1 cellular context compared by ENCODE assay signal in the genomic region with DNA sequence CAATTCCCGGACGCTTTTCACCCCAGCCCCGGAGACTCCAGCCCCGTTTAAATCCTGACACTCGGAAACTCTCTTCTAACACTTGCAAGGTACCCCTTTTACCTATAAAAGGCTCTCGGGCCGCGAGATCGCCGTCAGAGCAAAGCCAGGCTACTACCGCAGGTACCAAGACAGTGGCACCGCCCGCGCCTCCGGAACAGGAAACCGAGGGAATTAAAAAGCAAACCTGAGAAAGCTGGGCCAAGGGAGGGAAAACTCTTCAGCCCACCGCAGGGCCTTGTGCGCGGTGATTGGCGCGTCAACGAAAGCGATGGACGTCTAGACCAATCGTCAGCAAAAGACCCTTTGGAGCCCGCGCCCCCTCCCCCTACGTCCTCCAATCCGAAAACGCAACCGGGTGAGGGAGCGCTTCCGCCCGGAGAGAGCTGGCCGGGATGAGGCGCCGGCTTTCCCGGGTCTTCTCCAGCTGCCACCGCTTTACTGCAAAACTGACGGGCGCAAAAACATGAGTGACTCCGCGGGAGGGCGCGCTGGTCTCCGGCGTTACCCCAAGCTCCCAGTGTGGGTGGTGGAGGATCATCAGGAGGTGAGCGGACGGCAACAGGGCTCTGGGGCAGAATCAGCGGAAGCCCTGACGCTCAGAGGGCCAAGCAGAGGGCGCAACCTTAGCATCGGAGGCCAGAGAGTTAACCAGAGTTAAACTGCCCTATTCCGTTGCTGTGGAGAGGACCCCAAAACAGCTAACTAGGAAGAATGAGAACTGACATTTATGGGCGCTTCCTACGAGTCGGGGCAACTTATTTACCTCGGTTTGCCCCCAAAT.
A peak's percentile ranks its signal among the peaks of the same experiment; 100 is the strongest.
TF ChIP-seq lines count a peak whose summit lies in the region.

Gene C5orf22, plus strand, starts transcription at position 414 of the 823 bp plus-strand sequence. Its CDS starts 92 bp downstream, at position 506.
A gene with protein sequence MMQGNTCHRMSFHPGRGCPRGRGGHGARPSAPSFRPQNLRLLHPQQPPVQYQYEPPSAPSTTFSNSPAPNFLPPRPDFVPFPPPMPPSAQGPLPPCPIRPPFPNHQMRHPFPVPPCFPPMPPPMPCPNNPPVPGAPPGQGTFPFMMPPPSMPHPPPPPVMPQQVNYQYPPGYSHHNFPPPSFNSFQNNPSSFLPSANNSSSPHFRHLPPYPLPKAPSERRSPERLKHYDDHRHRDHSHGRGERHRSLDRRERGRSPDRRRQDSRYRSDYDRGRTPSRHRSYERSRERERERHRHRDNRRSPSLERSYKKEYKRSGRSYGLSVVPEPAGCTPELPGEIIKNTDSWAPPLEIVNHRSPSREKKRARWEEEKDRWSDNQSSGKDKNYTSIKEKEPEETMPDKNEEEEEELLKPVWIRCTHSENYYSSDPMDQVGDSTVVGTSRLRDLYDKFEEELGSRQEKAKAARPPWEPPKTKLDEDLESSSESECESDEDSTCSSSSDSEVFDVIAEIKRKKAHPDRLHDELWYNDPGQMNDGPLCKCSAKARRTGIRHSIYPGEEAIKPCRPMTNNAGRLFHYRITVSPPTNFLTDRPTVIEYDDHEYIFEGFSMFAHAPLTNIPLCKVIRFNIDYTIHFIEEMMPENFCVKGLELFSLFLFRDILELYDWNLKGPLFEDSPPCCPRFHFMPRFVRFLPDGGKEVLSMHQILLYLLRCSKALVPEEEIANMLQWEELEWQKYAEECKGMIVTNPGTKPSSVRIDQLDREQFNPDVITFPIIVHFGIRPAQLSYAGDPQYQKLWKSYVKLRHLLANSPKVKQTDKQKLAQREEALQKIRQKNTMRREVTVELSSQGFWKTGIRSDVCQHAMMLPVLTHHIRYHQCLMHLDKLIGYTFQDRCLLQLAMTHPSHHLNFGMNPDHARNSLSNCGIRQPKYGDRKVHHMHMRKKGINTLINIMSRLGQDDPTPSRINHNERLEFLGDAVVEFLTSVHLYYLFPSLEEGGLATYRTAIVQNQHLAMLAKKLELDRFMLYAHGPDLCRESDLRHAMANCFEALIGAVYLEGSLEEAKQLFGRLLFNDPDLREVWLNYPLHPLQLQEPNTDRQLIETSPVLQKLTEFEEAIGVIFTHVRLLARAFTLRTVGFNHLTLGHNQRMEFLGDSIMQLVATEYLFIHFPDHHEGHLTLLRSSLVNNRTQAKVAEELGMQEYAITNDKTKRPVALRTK (N-terminal part only) (minus strand): TSS at position 206 of the 823 bp plus-strand sequence. CDS start 3,034 bp downstream, outside the sequence.

TF ChIP-seq in K562, 482 proteins besides CTCF, POLR2A, EP300 and RAD21 (continued from another document and continues in another):
- TF ChIP-seq CHCHD3 (CRISPR knock-in tag; IDR thresholded peaks at IDR 0.05) = no peak
- peak; percentile 87 for TF ChIP-seq PHF8 (IDR thresholded peaks at IDR 0.05; ENCODE audit: borderline replicate concordance, low read length)
- peak; percentile 55; the same call in 1 of the 2 replicates for TF ChIP-seq HLTF (IDR thresholded peaks at IDR 0.05)
- TF ChIP-seq PKNOX1 (IDR thresholded peaks at IDR 0.05) = peak; percentile 99
- TF ChIP-seq SMARCB1 (IDR thresholded peaks at IDR 0.05; ENCODE audit: insufficient read length, low read depth) = no peak
- no peak for TF ChIP-seq ZBTB43 (CRISPR knock-in tag; IDR thresholded peaks at IDR 0.05)
- TF ChIP-seq SMARCA4 (IDR thresholded peaks at IDR 0.05) = no peak; the same call in 1 of the 2 replicates
- no peak for TF ChIP-seq PURB (CRISPR knock-in tag; IDR thresholded peaks at IDR 0.05; ENCODE audit: low read depth)
- no peak for TF ChIP-seq KAT2B (IDR thresholded peaks at IDR 0.05; ENCODE audit: low read depth, low read length)
- no peak for TF ChIP-seq HOMEZ (CRISPR knock-in tag; IDR thresholded peaks at IDR 0.05)
- no peak for TF ChIP-seq ZBTB26 (CRISPR knock-in tag; IDR thresholded peaks at IDR 0.05)
- TF ChIP-seq OTX1 (CRISPR knock-in tag; IDR thresholded peaks at IDR 0.05) = no peak
- TF ChIP-seq CREM (IDR thresholded peaks at IDR 0.05; ENCODE audit: low read depth) = peak; percentile 82
- TF ChIP-seq, protein P1, sequence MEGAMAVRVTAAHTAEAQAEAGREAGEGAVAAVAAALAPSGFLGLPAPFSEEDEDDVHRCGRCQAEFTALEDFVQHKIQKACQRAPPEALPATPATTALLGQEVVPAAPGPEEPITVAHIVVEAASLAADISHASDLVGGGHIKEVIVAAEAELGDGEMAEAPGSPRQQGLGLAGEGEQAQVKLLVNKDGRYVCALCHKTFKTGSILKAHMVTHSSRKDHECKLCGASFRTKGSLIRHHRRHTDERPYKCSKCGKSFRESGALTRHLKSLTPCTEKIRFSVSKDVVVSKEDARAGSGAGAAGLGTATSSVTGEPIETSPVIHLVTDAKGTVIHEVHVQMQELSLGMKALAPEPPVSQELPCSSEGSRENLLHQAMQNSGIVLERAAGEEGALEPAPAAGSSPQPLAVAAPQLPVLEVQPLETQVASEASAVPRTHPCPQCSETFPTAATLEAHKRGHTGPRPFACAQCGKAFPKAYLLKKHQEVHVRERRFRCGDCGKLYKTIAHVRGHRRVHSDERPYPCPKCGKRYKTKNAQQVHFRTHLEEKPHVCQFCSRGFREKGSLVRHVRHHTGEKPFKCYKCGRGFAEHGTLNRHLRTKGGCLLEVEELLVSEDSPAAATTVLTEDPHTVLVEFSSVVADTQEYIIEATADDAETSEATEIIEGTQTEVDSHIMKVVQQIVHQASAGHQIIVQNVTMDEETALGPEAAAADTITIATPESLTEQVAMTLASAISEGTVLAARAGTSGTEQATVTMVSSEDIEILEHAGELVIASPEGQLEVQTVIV (CRISPR knock-in tag; IDR thresholded peaks at IDR 0.05; ENCODE audit: borderline replicate concordance) = no peak
- TF ChIP-seq L3MBTL2 (IDR thresholded peaks at IDR 0.05) = peak; percentile 46; the same call in 1 of the 2 replicates
- peak; percentile 88 for TF ChIP-seq KDM5B (IDR thresholded peaks at IDR 0.05; ENCODE audit: insufficient replicate concordance, low read depth, low read length)
- no peak for TF ChIP-seq CGGBP1 (CRISPR knock-in tag; IDR thresholded peaks at IDR 0.05)
- TF ChIP-seq JUN (IDR thresholded peaks at IDR 0.05; ENCODE audit: borderline replicate concordance, low read depth, low read length) = no peak
- TF ChIP-seq JUN (CRISPR knock-in tag; IDR thresholded peaks at IDR 0.05; ENCODE audit: borderline replicate concordance) = peak; percentile 59; the same call in 1 of the 2 replicates
- TF ChIP-seq, protein P2, sequence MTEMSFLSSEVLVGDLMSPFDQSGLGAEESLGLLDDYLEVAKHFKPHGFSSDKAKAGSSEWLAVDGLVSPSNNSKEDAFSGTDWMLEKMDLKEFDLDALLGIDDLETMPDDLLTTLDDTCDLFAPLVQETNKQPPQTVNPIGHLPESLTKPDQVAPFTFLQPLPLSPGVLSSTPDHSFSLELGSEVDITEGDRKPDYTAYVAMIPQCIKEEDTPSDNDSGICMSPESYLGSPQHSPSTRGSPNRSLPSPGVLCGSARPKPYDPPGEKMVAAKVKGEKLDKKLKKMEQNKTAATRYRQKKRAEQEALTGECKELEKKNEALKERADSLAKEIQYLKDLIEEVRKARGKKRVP (CRISPR knock-in tag; IDR thresholded peaks at IDR 0.05) = no peak
- no peak for TF ChIP-seq NELFE (IDR thresholded peaks at IDR 0.05; ENCODE audit: insufficient read depth, insufficient read length)
- peak; percentile 36; the same call in 1 of the 2 replicates for TF ChIP-seq ZBTB9 (CRISPR knock-in tag; IDR thresholded peaks at IDR 0.05)
- peak; percentile 10; the same call in 1 of the 2 replicates for TF ChIP-seq NFIX (CRISPR knock-in tag; IDR thresholded peaks at IDR 0.05; ENCODE audit: low read depth)
- TF ChIP-seq, protein P3, sequence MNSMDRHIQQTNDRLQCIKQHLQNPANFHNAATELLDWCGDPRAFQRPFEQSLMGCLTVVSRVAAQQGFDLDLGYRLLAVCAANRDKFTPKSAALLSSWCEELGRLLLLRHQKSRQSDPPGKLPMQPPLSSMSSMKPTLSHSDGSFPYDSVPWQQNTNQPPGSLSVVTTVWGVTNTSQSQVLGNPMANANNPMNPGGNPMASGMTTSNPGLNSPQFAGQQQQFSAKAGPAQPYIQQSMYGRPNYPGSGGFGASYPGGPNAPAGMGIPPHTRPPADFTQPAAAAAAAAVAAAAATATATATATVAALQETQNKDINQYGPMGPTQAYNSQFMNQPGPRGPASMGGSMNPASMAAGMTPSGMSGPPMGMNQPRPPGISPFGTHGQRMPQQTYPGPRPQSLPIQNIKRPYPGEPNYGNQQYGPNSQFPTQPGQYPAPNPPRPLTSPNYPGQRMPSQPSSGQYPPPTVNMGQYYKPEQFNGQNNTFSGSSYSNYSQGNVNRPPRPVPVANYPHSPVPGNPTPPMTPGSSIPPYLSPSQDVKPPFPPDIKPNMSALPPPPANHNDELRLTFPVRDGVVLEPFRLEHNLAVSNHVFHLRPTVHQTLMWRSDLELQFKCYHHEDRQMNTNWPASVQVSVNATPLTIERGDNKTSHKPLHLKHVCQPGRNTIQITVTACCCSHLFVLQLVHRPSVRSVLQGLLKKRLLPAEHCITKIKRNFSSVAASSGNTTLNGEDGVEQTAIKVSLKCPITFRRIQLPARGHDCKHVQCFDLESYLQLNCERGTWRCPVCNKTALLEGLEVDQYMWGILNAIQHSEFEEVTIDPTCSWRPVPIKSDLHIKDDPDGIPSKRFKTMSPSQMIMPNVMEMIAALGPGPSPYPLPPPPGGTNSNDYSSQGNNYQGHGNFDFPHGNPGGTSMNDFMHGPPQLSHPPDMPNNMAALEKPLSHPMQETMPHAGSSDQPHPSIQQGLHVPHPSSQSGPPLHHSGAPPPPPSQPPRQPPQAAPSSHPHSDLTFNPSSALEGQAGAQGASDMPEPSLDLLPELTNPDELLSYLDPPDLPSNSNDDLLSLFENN (IDR thresholded peaks at IDR 0.05; ENCODE audit: low read depth in 2 of 2, low read length in 2 of 2) = no peak
- TF ChIP-seq, protein P4, sequence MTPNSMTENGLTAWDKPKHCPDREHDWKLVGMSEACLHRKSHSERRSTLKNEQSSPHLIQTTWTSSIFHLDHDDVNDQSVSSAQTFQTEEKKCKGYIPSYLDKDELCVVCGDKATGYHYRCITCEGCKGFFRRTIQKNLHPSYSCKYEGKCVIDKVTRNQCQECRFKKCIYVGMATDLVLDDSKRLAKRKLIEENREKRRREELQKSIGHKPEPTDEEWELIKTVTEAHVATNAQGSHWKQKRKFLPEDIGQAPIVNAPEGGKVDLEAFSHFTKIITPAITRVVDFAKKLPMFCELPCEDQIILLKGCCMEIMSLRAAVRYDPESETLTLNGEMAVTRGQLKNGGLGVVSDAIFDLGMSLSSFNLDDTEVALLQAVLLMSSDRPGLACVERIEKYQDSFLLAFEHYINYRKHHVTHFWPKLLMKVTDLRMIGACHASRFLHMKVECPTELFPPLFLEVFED (CRISPR knock-in tag; conservative IDR thresholded peaks at IDR 0.05) = 0 out of 2 replicates have a peak, but pooled peaks have one; percentile 19
- TF ChIP-seq NFE2L1 (tag; IDR thresholded peaks at IDR 0.05; ENCODE audit: borderline replicate concordance, low read depth) = no peak
- no peak for TF ChIP-seq SMAD1 (IDR thresholded peaks at IDR 0.05; ENCODE audit: low read depth, low read length, partially characterized antibody)
- TF ChIP-seq ZNF217 (CRISPR knock-in tag; IDR thresholded peaks at IDR 0.05) = no peak
- no peak for TF ChIP-seq CBFA2T2 (conservative IDR thresholded peaks at IDR 0.05)
- no peak for TF ChIP-seq ZKSCAN3 (CRISPR knock-in tag; IDR thresholded peaks at IDR 0.05)
- no peak for TF ChIP-seq NUFIP1 (IDR thresholded peaks at IDR 0.05; ENCODE audit: partially characterized antibody)
- TF ChIP-seq BACH1 (tag; IDR thresholded peaks at IDR 0.05) = no peak
- no peak for TF ChIP-seq MXI1 (IDR thresholded peaks at IDR 0.05; ENCODE audit: low read depth, low read length)
- TF ChIP-seq ARNT (IDR thresholded peaks at IDR 0.05) = no peak
- no peak for TF ChIP-seq ZNF79 (CRISPR knock-in tag; IDR thresholded peaks at IDR 0.05; ENCODE audit: low read depth)
